8 cellular contexts compared by ENCODE assay signal in genomic region chr17:78176548-78177025, GRCh38. TPM values are rescaled to one million over a fixed set of nuclear protein-coding genes. Genes with fewer than 3 reads are reported as not detected.
DNase-seq lines count a peak whose midpoint lies in the region; ATAC-seq and TF ChIP-seq lines count a peak whose summit lies in the region.

No MANE protein-coding gene starts in this region.

- TF ChIP-seq CTCF in GM13977 (IDR thresholded peaks at IDR 0.05; ENCODE audit: extremely low read depth, insufficient read depth, missing control alignments): peak; percentile 99

- H3K36me3 Mint-ChIP-seq in effector memory CD8-positive, alpha-beta T cell (ENCODE audit: insufficient read depth): peaks cover 31% of the 10 kb centered on the region
- H3K36me3 Mint-ChIP-seq in naive B cell: peaks cover 0 to 12% of the 10 kb centered on the region in 2 donors

- no peaks in the 10 kb centered on the region for H3K27me3 Mint-ChIP-seq in effector memory CD8-positive, alpha-beta T cell
- no peaks in the 10 kb centered on the region for H3K27me3 Mint-ChIP-seq in naive B cell

- H3K9me3 Mint-ChIP-seq in effector memory CD8-positive, alpha-beta T cell: no peaks in the 10 kb centered on the region
- H3K9me3 Mint-ChIP-seq in naive B cell: no peaks in the 10 kb centered on the region

- DNase-seq in GM13977 (ENCODE audit: low spot score): peak; percentile 80
- peak; percentile 37 to 60 for DNase-seq in NCI-H1930 (lab: John Stamatoyannopoulos, UW)
- peak; percentile 17 to 60 for DNase-seq in activated CD8-positive, alpha-beta memory T cell treated with anti-CD3 and anti-CD28 coated beads for 1 hour (ENCODE audit: extremely low read depth in 1 of 2, low read depth in 1 of 2)
- peak; percentile 68 to 74 (median 74) for DNase-seq in effector memory CD8-positive, alpha-beta T cell
- DNase-seq in naive B cell: peak; percentile 79
- DNase-seq in stimulated activated naive CD4-positive, alpha-beta T cell (lab: John Stamatoyannopoulos, UW): peak; percentile 46 to 82 (median 68)
- no peak for DNase-seq in 8988T

- H3K4me1 Mint-ChIP-seq in effector memory CD8-positive, alpha-beta T cell (ENCODE audit: low read depth in 2 of 2): peaks cover 35 to 38% of the 10 kb centered on the region in 2 donors
- H3K4me1 Mint-ChIP-seq in naive B cell: peaks cover 61 to 72% (median 62%) of the 10 kb centered on the region in 3 donors

- in situ Hi-C loops in GM13977 (cut with MboI; ENCODE audit: low pct_unique_long_range_greater_than_20kb, low sequenced_read_pairs, unreplicated experiment): no loop called here

- no peak overlapping the region for H3K27ac Mint-ChIP-seq in effector memory CD8-positive, alpha-beta T cell
- H3K27ac Mint-ChIP-seq in naive B cell: peak overlapping the region; percentile 26 to 94 (median 68)

- peak; percentile 85 for ATAC-seq in effector memory CD8-positive, alpha-beta T cell (replicated peaks)
- ATAC-seq in naive B cell (ENCODE audit: low read depth in 2 of 2): peak; percentile 53 to 70
- no peak for ATAC-seq in HG03432 (IDR thresholded peaks at IDR 0.05; ENCODE audit: unreplicated experiment)

- H3K4me3 Mint-ChIP-seq in effector memory CD8-positive, alpha-beta T cell: no peak overlapping the region
- H3K4me3 Mint-ChIP-seq in naive B cell: peak overlapping the region in 6 of 8 donors; percentile 27 to 76 (median 38)

RNA-seq across cellular contexts. Expression of gene SYNGR2, which starts 8.2 kb away (rescaled TPM):
- polyA plus RNA-seq in naive B cell (ENCODE audit: low read depth in 6 of 6): 100 to 1,000 TPM; 490 to 908 (median 562) TPM

RNA-seq across cellular contexts. Expression of gene TK1, which starts 10.3 kb away (rescaled TPM):
- polyA plus RNA-seq in naive B cell (ENCODE audit: low read depth in 6 of 6): 1 to 10 TPM in 5 of 6 donors, under 1 TPM in 1; 0.91 to 3.5 (median 2.1) TPM

RNA-seq across cellular contexts. Expression of gene AFMID, which starts 10.6 kb away (rescaled TPM):
- polyA plus RNA-seq in naive B cell (ENCODE audit: low read depth in 6 of 6): 1 to 10 TPM in 4 of 6 donors, under 1 TPM in 1, not detected in 1; 0.53 to 4.6 (median 2.1) TPM

RNA-seq across cellular contexts. Expression of gene C17orf99, which starts 30.4 kb away (rescaled TPM):
- under 1 TPM in 1 of 6 donors, not detected in 5; 0.42 TPM for polyA plus RNA-seq in naive B cell (ENCODE audit: low read depth in 6 of 6)

RNA-seq across cellular contexts. Expression of gene BIRC5, which starts 37.5 kb away (rescaled TPM):
- polyA plus RNA-seq in naive B cell (ENCODE audit: low read depth in 6 of 6): not detected

Comparison
In these comparisons a context has a peak if more than half of its experiments do, and no peak if none do; other contexts are left out.
1. H3K27ac Mint-ChIP-seq: peak in naive B cell (6 of 6); none in effector memory CD8-positive, alpha-beta T cell (0 of 2).
2. H3K4me3 Mint-ChIP-seq: peak in naive B cell (6 of 8); none in effector memory CD8-positive, alpha-beta T cell (0 of 2).